ENCODE assay signal across 18 cellular contexts in the genomic region with DNA sequence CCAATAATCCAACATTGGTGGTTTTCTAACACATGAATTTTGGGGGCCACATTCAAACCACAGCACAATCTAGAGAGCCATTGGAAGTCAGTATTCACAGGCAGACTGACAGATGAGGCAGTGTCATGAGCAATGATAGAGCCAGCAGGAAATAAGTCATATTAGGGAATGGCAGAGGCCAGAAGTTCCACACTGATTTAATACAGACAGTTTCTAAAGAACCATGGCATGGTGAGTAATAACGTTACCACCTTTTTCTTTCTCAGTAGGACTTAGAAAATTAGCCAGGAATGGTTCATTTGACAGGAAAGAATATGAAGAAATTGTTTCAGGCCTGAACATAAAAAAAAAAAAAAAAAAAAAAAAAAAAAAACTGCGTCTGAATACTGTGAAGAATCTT.
"Had no signal": no experiment of that assay in that cellular context is flagged by ENCODE, and none has a peak within 500 bp of the region (broad histone marks: within the 10 kb centered on the region; RNA-seq: fewer than 3 reads in every experiment).

No MANE protein-coding gene starts in this region.

- H3K9me3 Mint-ChIP-seq: activated CD4-positive, alpha-beta T cell treated with anti-CD3 and anti-CD28 coated beads, Interleukin-2, amount 10 ng/mL, durations not matched to agents 7 days and 5 days; activated naive CD4-positive, alpha-beta T cell treated with anti-CD3 and anti-CD28 coated beads, Interleukin-2, amount 50 U/mL, for 24 hours; stimulated activated naive CD8-positive, alpha-beta T cell treated with anti-CD3 and anti-CD28 coated beads, Interleukin-15, Interleukin-2, amounts not matched to agents 100 ng/mL and 50 ng/mL, for 24 hours; T-helper 1 cell treated with Interleukin-12 subunit alpha and Interleukin-12 subunit beta and Interleukin-4 antibody, amounts not matched to agents 30 μg/mL and 1 μg/mL, for 36 hours had no signal

- DNase-seq: activated CD4-positive, alpha-beta T cell treated with anti-CD3 and anti-CD28 coated beads, Interleukin-2, amount 10 ng/mL, durations not matched to agents 7 days and 5 days; activated CD8-positive, alpha-beta T cell treated with anti-CD3 and anti-CD28 coated beads, Interleukin-2, amount 10 ng/mL, durations not matched to agents 7 days and 5 days; activated effector memory CD4-positive, alpha-beta T cell treated with anti-CD3 and anti-CD28 coated beads, Interleukin-2, amount 50 U/mL, for 16 hours; activated T-cell treated with anti-CD3 and anti-CD28 coated beads, Interleukin-2, amount 50 U/mL, for 48 hours; effector CD8-positive, alpha-beta T cell; esophagus squamous epithelium; heart right ventricle; kidney glomerular epithelial cell; left ventricle myocardium superior; occipital lobe; transverse colon had no signal

- H3K27me3 Mint-ChIP-seq: activated CD4-positive, alpha-beta T cell treated with anti-CD3 and anti-CD28 coated beads, Interleukin-2, amount 10 ng/mL, durations not matched to agents 7 days and 5 days; activated naive CD4-positive, alpha-beta T cell treated with anti-CD3 and anti-CD28 coated beads, Interleukin-2, amount 50 U/mL, for 24 hours; dendritic cell treated with granulocyte-macrophage colony-stimulating factor and Interleukin-4, amounts not matched to agents 40 ng/mL and 50 ng/mL, for 4 days; stimulated activated naive CD8-positive, alpha-beta T cell treated with anti-CD3 and anti-CD28 coated beads, Interleukin-15, Interleukin-2, amounts not matched to agents 100 ng/mL and 50 ng/mL, for 24 hours had no signal

- H3K36me3 Mint-ChIP-seq: activated naive CD4-positive, alpha-beta T cell treated with anti-CD3 and anti-CD28 coated beads, Interleukin-2, amount 50 U/mL, for 24 hours had no signal

- H3K4me3 Mint-ChIP-seq: activated CD4-positive, alpha-beta T cell treated with anti-CD3 and anti-CD28 coated beads, Interleukin-2, amount 10 ng/mL, durations not matched to agents 7 days and 5 days; activated CD8-positive, alpha-beta T cell treated with anti-CD3 and anti-CD28 coated beads, Interleukin-2, amount 10 ng/mL, durations not matched to agents 7 days and 5 days; activated naive CD4-positive, alpha-beta T cell treated with anti-CD3 and anti-CD28 coated beads, Interleukin-2, amount 50 U/mL, for 24 hours; dendritic cell treated with granulocyte-macrophage colony-stimulating factor and Interleukin-4, amounts not matched to agents 40 ng/mL and 50 ng/mL, for 4 days; stimulated activated naive CD8-positive, alpha-beta T cell treated with anti-CD3 and anti-CD28 coated beads, Interleukin-15, Interleukin-2, amounts not matched to agents 100 ng/mL and 50 ng/mL, for 24 hours; T-helper 1 cell treated with Interleukin-12 subunit alpha and Interleukin-12 subunit beta and Interleukin-4 antibody, amounts not matched to agents 30 μg/mL and 1 μg/mL, for 36 hours had no signal

- H3K27ac Mint-ChIP-seq: activated CD4-positive, alpha-beta T cell treated with anti-CD3 and anti-CD28 coated beads, Interleukin-2, amount 10 ng/mL, durations not matched to agents 7 days and 5 days; activated CD8-positive, alpha-beta T cell treated with anti-CD3 and anti-CD28 coated beads, Interleukin-2, amount 10 ng/mL, durations not matched to agents 7 days and 5 days; activated naive CD4-positive, alpha-beta T cell treated with anti-CD3 and anti-CD28 coated beads, Interleukin-2, amount 50 U/mL, for 24 hours; dendritic cell treated with granulocyte-macrophage colony-stimulating factor and Interleukin-4, amounts not matched to agents 40 ng/mL and 50 ng/mL, for 4 days; stimulated activated naive CD8-positive, alpha-beta T cell treated with anti-CD3 and anti-CD28 coated beads, Interleukin-15, Interleukin-2, amounts not matched to agents 100 ng/mL and 50 ng/mL, for 24 hours; T-helper 1 cell treated with Interleukin-12 subunit alpha and Interleukin-12 subunit beta and Interleukin-4 antibody, amounts not matched to agents 30 μg/mL and 1 μg/mL, for 36 hours had no signal

- FAIRE-seq: endothelial cell of umbilical vein had no signal

- H3K27ac ChIP-seq: cardiac muscle cell, esophagus squamous epithelium, heart right ventricle, suprapubic skin, transverse colon had no signal

- H3K4me1 Mint-ChIP-seq: activated CD4-positive, alpha-beta T cell treated with anti-CD3 and anti-CD28 coated beads, Interleukin-2, amount 10 ng/mL, durations not matched to agents 7 days and 5 days; activated naive CD4-positive, alpha-beta T cell treated with anti-CD3 and anti-CD28 coated beads, Interleukin-2, amount 50 U/mL, for 24 hours had no signal
